18 cellular contexts compared by ENCODE assay signal in the genomic region with DNA sequence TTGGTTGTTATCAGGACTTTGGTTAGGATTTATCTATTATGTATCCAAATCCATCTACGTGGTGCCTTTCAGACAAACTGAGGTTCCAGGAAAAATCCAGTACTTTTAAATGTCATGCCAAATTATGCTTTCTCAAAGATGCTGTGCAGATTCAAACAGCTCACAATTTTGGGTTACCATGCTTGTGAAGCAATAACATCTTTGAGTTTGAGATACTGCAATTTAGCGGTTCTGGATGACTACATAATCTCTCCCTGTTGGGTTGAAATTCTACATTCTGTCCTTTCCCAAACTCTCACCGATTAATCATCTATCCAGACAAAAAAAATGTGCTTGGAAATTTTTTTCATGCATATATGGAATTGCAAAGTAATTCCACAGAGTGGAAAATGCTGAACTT. TPM values are rescaled to one million over a fixed set of nuclear protein-coding genes. Genes with fewer than 3 reads are reported as not detected.
DNase-seq lines count a peak whose midpoint lies in the region; ATAC-seq and TF ChIP-seq lines count a peak whose summit lies in the region.
"Had no signal": no experiment of that assay in that cellular context is flagged by ENCODE, and none has a peak within 500 bp of the region (broad histone marks: within the 10 kb centered on the region; RNA-seq: fewer than 3 reads in every experiment).

No MANE protein-coding gene starts in this region.

- H3K4me1 ChIP-seq in SK-N-SH (ENCODE audit: control insufficient read depth in 1 of 2, insufficient read depth in 2 of 2, low read depth in 1 of 2, low read length in 1 of 2) (peaks cover 7 to 12% of the 10 kb centered on the region in 2 experiments; a peak in 2 of 4 replicates), osteoblast (ENCODE audit: insufficient read depth, low read length) (peaks cover 16% of the 10 kb centered on the region), transverse colon (peaks cover 4 to 39% (median 23%) of the 10 kb centered on the region in 4 donors)

- TF ChIP-seq RAD21 in SK-N-SH (IDR thresholded peaks at IDR 0.05; ENCODE audit: low read length): no peak

- H3K9me2 ChIP-seq in SK-N-SH: no peaks in the 10 kb centered on the region

- H3K79me2 ChIP-seq in SK-N-SH (ENCODE audit: insufficient read depth): peaks cover 56% of the 10 kb centered on the region
- peaks cover 25% of the 10 kb centered on the region for H3K79me2 ChIP-seq in osteoblast (ENCODE audit: insufficient read depth, low read length)

- H3K27ac ChIP-seq in SK-N-SH (ENCODE audit: low read depth in 2 of 2, low read length in 1 of 2) (no peak overlapping the region; a peak in 1 of 4 replicates), dorsolateral prefrontal cortex (peak overlapping the region in 56 of 59 donors; percentile 4 to 100 (median 98)), osteoblast (ENCODE audit: low read depth, low read length) (no peak overlapping the region), transverse colon (peak overlapping the region in 3 of 4 donors; percentile 15 to 97 (median 22))
- H3K27ac ChIP-seq: RWPE1 had no signal

- peaks cover 32 to 35% of the 10 kb centered on the region in 2 experiments for H3K36me3 ChIP-seq in SK-N-SH (replicated peaks in 1 of 2; ENCODE audit: control insufficient read depth in 1 of 2, insufficient read depth in 2 of 2, low read length in 1 of 2)
- no peaks in the 10 kb centered on the region for H3K36me3 ChIP-seq in osteoblast (ENCODE audit: insufficient read depth, low read length)
- no peaks in the 10 kb centered on the region for H3K36me3 ChIP-seq in transverse colon

- WGBS in SK-N-SH (ENCODE audit: low lambda C conversion rate): 92% methylated on average over 3 of the region's 3 CpGs
- 68 to 72% methylated on average over 3 of the region's 3 CpGs for WGBS in transverse colon (ENCODE audit: low coverage in 1 of 2), 2 donors

- no peak for TF ChIP-seq POLR2A in transverse colon (IDR thresholded peaks at IDR 0.05)

- H2AFZ ChIP-seq in SK-N-SH (ENCODE audit: low read depth) (no peak overlapping the region), osteoblast (ENCODE audit: low read length) (no peak overlapping the region)

- TF ChIP-seq EP300 in SK-N-SH (IDR thresholded peaks at IDR 0.05; ENCODE audit: borderline replicate concordance in 1 of 2, low read depth in 1 of 2, low read length in 1 of 2): no peak
- no peak for TF ChIP-seq EP300 in transverse colon (IDR thresholded peaks at IDR 0.05; ENCODE audit: low read depth)

- intact Hi-C loops in dorsolateral prefrontal cortex (cut with DNase I) (no loop called here), transverse colon (cut with DNase I; ENCODE audit: low total_unique reads) (loop anchor here (5.0 kb wide), 1 partner anchor 33 kb away; no protein-coding TSS in a partner anchor)

- in situ Hi-C loops in transverse colon (cut with MboI; ENCODE audit: low pct_ligation_motif_present in 1 of 4, low pct_unique_long_range_greater_than_20kb in 1 of 4, low sequenced_read_pairs in 3 of 4): no loop called here

- H3K4me3 ChIP-seq in SK-N-SH (ENCODE audit: low read depth in 2 of 2, low read length in 1 of 2): no peak overlapping the region
- no peak overlapping the region for H3K4me3 ChIP-seq in dorsolateral prefrontal cortex
- H3K4me3 ChIP-seq in osteoblast (ENCODE audit: insufficient read depth, low read length): no peak overlapping the region
- no peak overlapping the region for H3K4me3 ChIP-seq in transverse colon
- H3K4me3 ChIP-seq: GM12878 had no signal

- H3K9me3 ChIP-seq in SK-N-SH: no peaks in the 10 kb centered on the region
- no peaks in the 10 kb centered on the region for H3K9me3 ChIP-seq in osteoblast (ENCODE audit: low read depth, low read length)
- no peaks in the 10 kb centered on the region for H3K9me3 ChIP-seq in transverse colon

- TF ChIP-seq CTCF in SK-N-SH (IDR thresholded peaks at IDR 0.05) (no peak), dorsolateral prefrontal cortex (IDR thresholded peaks at IDR 0.05 in 54 of 56, conservative IDR thresholded peaks at IDR 0.05 in 2 of 56; ENCODE audit: low read depth in 1 of 56, partially characterized antibody in 56 of 56) (no peak), osteoblast (IDR thresholded peaks at IDR 0.05; ENCODE audit: extremely low read depth, low read depth, low read length) (no peak), transverse colon (IDR thresholded peaks at IDR 0.05) (no peak)

- H3K27me3 ChIP-seq in SK-N-SH (ENCODE audit: insufficient read depth) (no peaks in the 10 kb centered on the region), dorsolateral prefrontal cortex (no peaks in the 10 kb centered on the region), osteoblast (ENCODE audit: insufficient read depth, low read length) (no peaks in the 10 kb centered on the region), transverse colon (no peaks in the 10 kb centered on the region)

- DNase-seq in SK-N-SH (no peak), dorsolateral prefrontal cortex (no peak), osteoblast (ENCODE audit: insufficient read length, low spot score, missing footprints) (peak; percentile 56), transverse colon (no peak), HuH-7.5 (ENCODE audit: low spot score) (no peak)
- DNase-seq in stimulated activated naive CD4-positive, alpha-beta T cell (lab: John Stamatoyannopoulos, UW): no peak
- DNase-seq: Calu3; CD4-positive, alpha-beta T cell; KBM-7; NCI-H1092; NCI-H2107; NCI-H345; NK-92 treated with Interleukin-12 subunit alpha and Interleukin-12 subunit beta, amount 100 ng/mL, for 24 hours; OCI-M1 had no signal

- CTCF ChIA-PET in SK-N-SH (lab: Yijun Ruan, JAX): no interaction called here

- H4K20me1 ChIP-seq in SK-N-SH (ENCODE audit: insufficient read depth) (no peaks in the 10 kb centered on the region), osteoblast (ENCODE audit: insufficient read depth, low read length) (no peaks in the 10 kb centered on the region)

- ATAC-seq in GM21528 (IDR thresholded peaks at IDR 0.05; ENCODE audit: low FRiP score, unreplicated experiment) (no peak), GM18520 (IDR thresholded peaks at IDR 0.05; ENCODE audit: unreplicated experiment) (no peak)
- ATAC-seq: GM12878 had no signal

- peaks cover 16% of the 10 kb centered on the region for H3F3A ChIP-seq in SK-N-SH (replicated peaks; ENCODE audit: insufficient read depth)

- H3K4me2 ChIP-seq in SK-N-SH (no peak overlapping the region), osteoblast (ENCODE audit: insufficient read depth, low read length) (no peak overlapping the region)

- POLR2A ChIA-PET in SK-N-SH (lab: Yijun Ruan, JAX): no interaction called here

- H3K9ac ChIP-seq in SK-N-SH: no peak overlapping the region

TF ChIP-seq in SK-N-SH, 30 proteins besides CTCF, POLR2A, EP300 and RAD21:
- TF ChIP-seq TCF12 (IDR thresholded peaks at IDR 0.05) (peak; percentile 55; the same call in 1 of the 2 replicates), TEAD4 (IDR thresholded peaks at IDR 0.05; ENCODE audit: borderline replicate concordance, insufficient read depth) (no peak)

RNA-seq across cellular contexts. Expression of gene RHOBTB1, which starts 3.5 kb away (rescaled TPM):
- polyA plus RNA-seq in SK-N-SH (2012; rRNA removed): 10.5 and 13.8 TPM in 2 replicates
- polyA plus RNA-seq in SK-N-SH (2012; cell fraction: cytosol; rRNA removed): 12.5 and 12.6 TPM in 2 replicates
- 9.5 and 18.9 TPM in 2 replicates for polyA plus RNA-seq in SK-N-SH (2012; cell fraction: nucleus; rRNA removed)
- total RNA-seq in dorsolateral prefrontal cortex (10 to 100 TPM in 112 of 120 experiments, 1 to 10 TPM in 8; 6.6 to 36.7 (median 15.0) TPM), osteoblast (32.9 and 38.0 TPM in 2 replicates), transverse colon (10 to 100 TPM in 1 of 4 donors, 1 to 10 TPM in 3; 4.0 to 13.1 (median 9.0) TPM)
- total RNA-seq: CD4-positive, alpha-beta T cell; GM12878 had no signal
- polyA plus RNA-seq: GM12878 had no signal

Comparison
In these comparisons a context has a peak if more than half of its experiments do, and no peak if none do; other contexts are left out.
1. H3K27ac ChIP-seq: peak in dorsolateral prefrontal cortex (56 of 59) and transverse colon (3 of 4); none in SK-N-SH (0 of 2) and osteoblast (single experiment).